In the genomic region with DNA sequence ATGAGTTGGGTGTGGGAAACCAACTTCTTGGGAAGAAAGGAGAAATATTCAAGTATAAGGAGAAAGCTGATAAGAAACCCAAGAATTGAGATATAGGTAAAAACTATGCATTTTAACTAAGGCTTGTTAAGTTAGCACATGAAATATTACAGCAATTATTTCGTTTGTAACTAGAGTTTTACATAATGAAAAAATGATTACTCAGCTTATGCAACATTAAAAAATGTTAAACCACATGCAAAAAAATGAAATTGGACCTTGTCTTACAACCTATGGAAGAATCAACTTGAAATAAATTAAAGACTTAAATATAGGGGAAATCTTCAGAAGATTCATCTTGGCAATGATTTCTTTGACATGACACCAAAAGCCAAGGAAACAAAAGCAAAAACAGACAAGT, we compare ENCODE assay signal across 6 cellular contexts.
"Had no signal": no experiment of that assay in that cellular context is flagged by ENCODE, and none has a peak within 500 bp of the region (broad histone marks: within the 10 kb centered on the region; RNA-seq: fewer than 3 reads in every experiment).

No MANE protein-coding gene starts in this region.

- H3K4me2 ChIP-seq: KMS-11 had no signal

- H3K27ac ChIP-seq: HL-60, KMS-11 had no signal

- H3K9ac ChIP-seq: KMS-11 had no signal

- FAIRE-seq: HTR-8/SVneo had no signal

- DNase-seq: Karpas-422, KBM-7, KG1 had no signal
